ENCODE assay signal across 16 cellular contexts in genomic region chr22:24028533-24028932, GRCh38. TPM values are rescaled to one million over a fixed set of nuclear protein-coding genes. Genes with fewer than 3 reads are reported as not detected.
DNase-seq lines count a peak whose midpoint lies in the region; ATAC-seq and TF ChIP-seq lines count a peak whose summit lies in the region.
"Had no signal": no experiment of that assay in that cellular context is flagged by ENCODE, and none has a peak within 500 bp of the region (broad histone marks: within the 10 kb centered on the region; RNA-seq: fewer than 3 reads in every experiment).

No MANE protein-coding gene starts in this region.

- H3K27me3 ChIP-seq in mammary epithelial cell (ENCODE audit: insufficient read depth, low read length): no peaks in the 10 kb centered on the region
- H3K27me3 ChIP-seq in breast epithelium: no peaks in the 10 kb centered on the region
- no peaks in the 10 kb centered on the region for H3K27me3 ChIP-seq in psoas muscle (ENCODE audit: insufficient read depth in 3 of 3, low read length in 2 of 3)
- H3K27me3 ChIP-seq: BLaER1 treated with 17β-estradiol and CSF1 and Interleukin-3, amounts not matched to agents 10 nM and 100 nM had no signal

- CTCF ChIA-PET in mammary epithelial cell (lab: Charles Lee; ENCODE audit: low non-redundant PET) (no interaction called here), HEK293 (lab: Yijun Ruan, JAX) (interaction anchor here (0.7 kb wide), 1 partner anchor 1415 kb away, joined by 3 read pairs; no protein-coding TSS in a partner anchor)

- H3K4me2 ChIP-seq in mammary epithelial cell (ENCODE audit: insufficient read depth, low read depth, low read length): no peak overlapping the region

- DNase-seq in mammary epithelial cell: peak; percentile 16
- DNase-seq in breast epithelium (ENCODE audit: low spot score in 2 of 2): no peak
- no peak for DNase-seq in activated naive CD8-positive, alpha-beta T cell treated with anti-CD3 and anti-CD28 coated beads, Interleukin-2, amount 50 U/mL, for 24 hours
- DNase-seq in stimulated activated effector memory CD8-positive, alpha-beta T cell treated with anti-CD3 and anti-CD28 coated beads, Interleukin-12 subunit alpha, Interleukin-12 subunit beta, amount 100 ng/mL, for 72 hours (ENCODE audit: low spot score in 2 of 2): no peak
- no peak for DNase-seq in stimulated activated CD4-positive, alpha-beta T cell treated with anti-CD3 and anti-CD28 coated beads, Interleukin-4, amount 100 ng/mL, for 1 hour
- no peak for DNase-seq in psoas muscle
- DNase-seq: Kasumi-1, NCI-H187 treated with DMSO at 0.1 percent for 48 hours, NCI-H526, PC-3 had no signal

- TF ChIP-seq CTCF in mammary epithelial cell (conservative IDR thresholded peaks at IDR 0.05 in 1 of 2, IDR thresholded peaks at IDR 0.05 in 1 of 2; ENCODE audit: extremely low read depth in 1 of 2, insufficient read depth in 1 of 2, low read depth in 1 of 2, low read length in 2 of 2) (no peak), breast epithelium (IDR thresholded peaks at IDR 0.05) (no peak), HEK293 (tag by site-specific recombination; IDR thresholded peaks at IDR 0.05) (no peak), psoas muscle (IDR thresholded peaks at IDR 0.05) (no peak)

- dilution Hi-C loops in mammary epithelial cell (cut with HindIII; ENCODE audit: low sequenced_read_pairs): no loop called here

- H2AFZ ChIP-seq in mammary epithelial cell (ENCODE audit: low read depth, low read length): no peak overlapping the region

- H3K27ac ChIP-seq in mammary epithelial cell (ENCODE audit: insufficient read depth, low read depth, low read length): no peak overlapping the region
- no peak overlapping the region for H3K27ac ChIP-seq in breast epithelium
- H3K27ac ChIP-seq in HEK293 (ENCODE audit: extremely low read depth, low read depth, low read length): no peak overlapping the region
- no peak overlapping the region for H3K27ac ChIP-seq in psoas muscle
- H3K27ac ChIP-seq: BLaER1 treated with 17β-estradiol and CSF1 and Interleukin-3, amounts not matched to agents 10 nM and 100 nM; SK-N-MC had no signal

- H3K9me3 Mint-ChIP-seq in activated naive CD8-positive, alpha-beta T cell treated with anti-CD3 and anti-CD28 coated beads, Interleukin-2, amount 50 U/mL, for 24 hours: peaks cover 8% of the 10 kb centered on the region
- H3K9me3 Mint-ChIP-seq in stimulated activated effector memory CD8-positive, alpha-beta T cell treated with anti-CD3 and anti-CD28 coated beads, Interleukin-12 subunit alpha, Interleukin-12 subunit beta, amount 100 ng/mL, for 72 hours: no peaks in the 10 kb centered on the region

- H4K20me1 ChIP-seq in mammary epithelial cell (ENCODE audit: insufficient read depth, low read length): no peaks in the 10 kb centered on the region

- no peaks in the 10 kb centered on the region for H3K27me3 Mint-ChIP-seq in activated naive CD8-positive, alpha-beta T cell treated with anti-CD3 and anti-CD28 coated beads, Interleukin-2, amount 50 U/mL, for 24 hours

- no peaks in the 10 kb centered on the region for H3K9me3 ChIP-seq in mammary epithelial cell (replicated peaks; ENCODE audit: insufficient read depth, low read length)
- no peaks in the 10 kb centered on the region for H3K9me3 ChIP-seq in breast epithelium
- H3K9me3 ChIP-seq in HEK293 (ENCODE audit: control insufficient read depth, insufficient read depth, low read depth, low read length): no peaks in the 10 kb centered on the region
- peaks cover 6% of the 10 kb centered on the region for H3K9me3 ChIP-seq in psoas muscle

- H3K27ac Mint-ChIP-seq in activated naive CD8-positive, alpha-beta T cell treated with anti-CD3 and anti-CD28 coated beads, Interleukin-2, amount 50 U/mL, for 24 hours: no peak overlapping the region
- peak overlapping the region; percentile 32 for H3K27ac Mint-ChIP-seq in stimulated activated effector memory CD8-positive, alpha-beta T cell treated with anti-CD3 and anti-CD28 coated beads, Interleukin-12 subunit alpha, Interleukin-12 subunit beta, amount 100 ng/mL, for 72 hours

- peaks cover 94% of the 10 kb centered on the region for H3K79me2 ChIP-seq in mammary epithelial cell (ENCODE audit: insufficient read depth, low read length)

- H3K4me3 Mint-ChIP-seq in activated naive CD8-positive, alpha-beta T cell treated with anti-CD3 and anti-CD28 coated beads, Interleukin-2, amount 50 U/mL, for 24 hours: no peak overlapping the region
- H3K4me3 Mint-ChIP-seq in stimulated activated effector memory CD8-positive, alpha-beta T cell treated with anti-CD3 and anti-CD28 coated beads, Interleukin-12 subunit alpha, Interleukin-12 subunit beta, amount 100 ng/mL, for 72 hours: no peak overlapping the region

- WGBS in mammary epithelial cell (ENCODE audit: low coverage, missing lambda C conversion rate): 74% methylated on average over 2 of the region's 2 CpGs
- 44 to 61% (median 48%) methylated on average over 2 of the region's 2 CpGs for WGBS in psoas muscle, 3 donors

- peaks cover 17% of the 10 kb centered on the region for H3K36me3 Mint-ChIP-seq in activated naive CD8-positive, alpha-beta T cell treated with anti-CD3 and anti-CD28 coated beads, Interleukin-2, amount 50 U/mL, for 24 hours (ENCODE audit: low read depth)
- H3K36me3 Mint-ChIP-seq in stimulated activated effector memory CD8-positive, alpha-beta T cell treated with anti-CD3 and anti-CD28 coated beads, Interleukin-12 subunit alpha, Interleukin-12 subunit beta, amount 100 ng/mL, for 72 hours: peaks cover 16% of the 10 kb centered on the region

- BruUV-seq in mammary epithelial cell (replicated peaks; lab: Mats Ljungman, UMichigan): no TSS peak

- peaks cover 43% of the 10 kb centered on the region for H3K4me1 Mint-ChIP-seq in activated naive CD8-positive, alpha-beta T cell treated with anti-CD3 and anti-CD28 coated beads, Interleukin-2, amount 50 U/mL, for 24 hours
- peaks cover 13% of the 10 kb centered on the region for H3K4me1 Mint-ChIP-seq in stimulated activated effector memory CD8-positive, alpha-beta T cell treated with anti-CD3 and anti-CD28 coated beads, Interleukin-12 subunit alpha, Interleukin-12 subunit beta, amount 100 ng/mL, for 72 hours

- POLR2A ChIA-PET in HEK293 (lab: Yijun Ruan, JAX): interaction anchor here (1.6 kb wide), 1 partner anchor 18 kb away, joined by 4 read pairs; the partner anchor contains the start of gene CABIN1

- H3K9ac ChIP-seq in mammary epithelial cell (ENCODE audit: insufficient read depth, low read length): no peak overlapping the region
- H3K9ac ChIP-seq: BLaER1 treated with 17β-estradiol and CSF1 and Interleukin-3, amounts not matched to agents 10 nM and 100 nM had no signal

- peak; percentile 33 for ATAC-seq in activated naive CD8-positive, alpha-beta T cell treated with anti-CD3 and anti-CD28 coated beads, Interleukin-2, amount 50 U/mL, for 24 hours
- no peak for ATAC-seq in stimulated activated effector memory CD8-positive, alpha-beta T cell treated with anti-CD3 and anti-CD28 coated beads, Interleukin-12 subunit alpha, Interleukin-12 subunit beta, amount 100 ng/mL, for 72 hours
- ATAC-seq in psoas muscle: no peak
- ATAC-seq in activated CD4-positive, CD25-positive, alpha-beta regulatory T cell treated with anti-CD3 and anti-CD28 coated beads, Interleukin-2, amount 50 U/mL, for 24 hours: no peak
- ATAC-seq: HepG2, PC-3 had no signal

- in situ Hi-C loops in mammary epithelial cell (cut with MboI; ENCODE audit: low sequenced_read_pairs in 2 of 2): no loop called here

- H3K4me1 ChIP-seq in mammary epithelial cell (ENCODE audit: insufficient read depth, low read length) (no peaks in the 10 kb centered on the region), breast epithelium (no peaks in the 10 kb centered on the region), HEK293 (ENCODE audit: control insufficient read depth, insufficient read depth, low read length) (peaks cover 21% of the 10 kb centered on the region), psoas muscle (peaks cover 20% of the 10 kb centered on the region)

- intact Hi-C loops in mammary epithelial cell (cut with micrococcal nuclease): no loop called here
- intact Hi-C loops in breast epithelium (cut with DNase I; ENCODE audit: low total_unique reads): no loop called here
- intact Hi-C loops in psoas muscle (cut with DNase I): no loop called here

- H3K36me3 ChIP-seq in mammary epithelial cell (ENCODE audit: insufficient read depth, low read length) (no peaks in the 10 kb centered on the region), breast epithelium (no peaks in the 10 kb centered on the region), HEK293 (ENCODE audit: control insufficient read depth in 2 of 2, insufficient read depth in 1 of 2, low read length in 2 of 2) (peaks cover 6% of the 10 kb centered on the region in 2 experiments; a peak in 2 of 3 replicates), psoas muscle (ENCODE audit: insufficient read depth in 1 of 2, low read depth in 1 of 2) (no peaks in the 10 kb centered on the region)
- H3K36me3 ChIP-seq: HAP-1 had no signal

- TF ChIP-seq POLR2A in breast epithelium (IDR thresholded peaks at IDR 0.05): no peak

- H3K4me3 ChIP-seq in mammary epithelial cell (replicated peaks in 1 of 3; ENCODE audit: insufficient read depth in 1 of 3, low read depth in 2 of 3, low read length in 3 of 3) (no peak overlapping the region), breast epithelium (no peak overlapping the region), HEK293 (ENCODE audit: low read depth, low read length) (no peak overlapping the region), psoas muscle (no peak overlapping the region)
- H3K4me3 ChIP-seq: BLaER1 treated with 17β-estradiol and CSF1 and Interleukin-3, amounts not matched to agents 10 nM and 100 nM; HAP-1; SK-N-MC had no signal

TF ChIP-seq in HEK293, 187 proteins besides CTCF, POLR2A, EP300 and RAD21 (continues in another document):
- 0 out of 2 replicates have a peak, but pooled peaks have one; percentile 12 for TF ChIP-seq ZNF600 (tag by site-specific recombination; IDR thresholded peaks at IDR 0.05)

RNA-seq across cellular contexts. Expression of gene CABIN1, which starts 17.4 kb away (rescaled TPM):
- total RNA-seq in mammary epithelial cell (10 to 100 TPM; 43.2 to 46.9 TPM), breast epithelium (10 to 100 TPM; 24.3 to 56.7 (median 50.8) TPM), psoas muscle (10 to 100 TPM; 14.9 to 23.8 (median 21.1) TPM)
- polyA plus RNA-seq in mammary epithelial cell (3.6 TPM), psoas muscle (10 to 100 TPM; 10.5 to 14.1 (median 14.0) TPM)
- polyA minus RNA-seq in mammary epithelial cell: 50.0 TPM

RNA-seq across cellular contexts. Expression of gene GSTT4, which starts 23.3 kb away (rescaled TPM):
- total RNA-seq in mammary epithelial cell (not detected), breast epithelium (not detected), psoas muscle (not detected)
- polyA plus RNA-seq in mammary epithelial cell (not detected), psoas muscle (not detected)
- not detected for polyA minus RNA-seq in mammary epithelial cell
- total RNA-seq: PC-3 had no signal

RNA-seq across cellular contexts. Expression of gene GSTT2, which starts 48.6 kb away (rescaled TPM):
- total RNA-seq in mammary epithelial cell (1 to 10 TPM; 1.8 to 4.6 TPM), breast epithelium (not detected), psoas muscle (under 1 TPM in 1 of 4 donors, not detected in 3; 0.34 TPM)
- polyA plus RNA-seq in mammary epithelial cell (0.31 TPM), psoas muscle (under 1 TPM; 0.12 to 0.89 (median 0.25) TPM)
- not detected for polyA minus RNA-seq in mammary epithelial cell
- total RNA-seq: HepG2, PC-3 had no signal
- polyA plus RNA-seq: HepG2 had no signal

RNA-seq across cellular contexts. Expression of gene DDT, which starts 54.3 kb away (rescaled TPM):
- 100 to 1,000 TPM in 1 of 2 donors, 10 to 100 TPM in 1; 70.3 to 131 TPM for total RNA-seq in mammary epithelial cell
- 137 TPM for polyA plus RNA-seq in mammary epithelial cell
- 38.7 TPM for polyA minus RNA-seq in mammary epithelial cell
- 100 to 1,000 TPM; 122 to 146 (median 136) TPM for total RNA-seq in breast epithelium
- total RNA-seq in psoas muscle: 10 to 100 TPM; 57.3 to 85.3 (median 82.9) TPM
- polyA plus RNA-seq in psoas muscle: 100 to 1,000 TPM; 155 to 239 (median 233) TPM
